Comparison of ENCODE assay signal across 23 cellular contexts in the genomic region with DNA sequence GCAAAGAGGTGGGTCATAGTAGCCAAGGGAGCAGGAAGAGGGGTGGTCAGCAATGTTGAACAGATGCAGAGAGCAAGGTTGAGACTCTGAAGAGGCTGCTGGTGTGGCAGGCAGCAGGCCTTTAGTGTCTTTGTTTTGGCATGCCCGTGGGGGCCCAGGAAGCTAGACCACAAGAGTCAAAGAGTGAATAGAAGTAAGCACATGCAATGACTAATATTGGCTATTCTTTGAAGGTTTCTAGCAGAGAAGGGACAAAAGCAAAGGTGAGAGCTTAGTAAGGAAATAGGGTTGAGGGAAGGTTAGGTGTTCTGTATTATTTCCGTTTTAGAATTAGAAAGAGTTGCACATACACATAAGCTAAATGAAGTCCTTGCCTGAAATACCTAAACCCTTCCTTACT. TPM values are rescaled to one million over a fixed set of nuclear protein-coding genes. Genes with fewer than 3 reads are reported as not detected.
DNase-seq lines count a peak whose midpoint lies in the region; ATAC-seq and TF ChIP-seq lines count a peak whose summit lies in the region.
"Had no signal": no experiment of that assay in that cellular context is flagged by ENCODE, and none has a peak within 500 bp of the region (broad histone marks: within the 10 kb centered on the region; RNA-seq: fewer than 3 reads in every experiment).

No MANE protein-coding gene starts in this region.

- no peaks in the 10 kb centered on the region for H3K9me3 Mint-ChIP-seq in activated CD8-positive, alpha-beta memory T cell treated with anti-CD3 and anti-CD28 coated beads, Interleukin-2, amount 10 ng/mL, durations not matched to agents 7 days and 5 days (ENCODE audit: low read depth)
- H3K9me3 Mint-ChIP-seq: CD4-positive, alpha-beta T cell; HFFc6 had no signal

- peaks cover 25% of the 10 kb centered on the region for H3K27me3 Mint-ChIP-seq in activated CD8-positive, alpha-beta memory T cell treated with anti-CD3 and anti-CD28 coated beads, Interleukin-2, amount 10 ng/mL, durations not matched to agents 7 days and 5 days

- peaks cover 8% of the 10 kb centered on the region for H3K4me1 Mint-ChIP-seq in activated CD8-positive, alpha-beta memory T cell treated with anti-CD3 and anti-CD28 coated beads, Interleukin-2, amount 10 ng/mL, durations not matched to agents 7 days and 5 days

- no peaks in the 10 kb centered on the region for H3K36me3 Mint-ChIP-seq in activated CD8-positive, alpha-beta memory T cell treated with anti-CD3 and anti-CD28 coated beads, Interleukin-2, amount 10 ng/mL, durations not matched to agents 7 days and 5 days

- peak; percentile 45 for DNase-seq in activated CD8-positive, alpha-beta memory T cell treated with anti-CD3 and anti-CD28 coated beads, Interleukin-2, amount 10 ng/mL, durations not matched to agents 7 days and 5 days
- no peak for DNase-seq in activated CD8-positive, alpha-beta memory T cell treated with anti-CD3 and anti-CD28 coated beads, Interleukin-2, amount 50 U/mL, for 48 hours
- peak; percentile 27 for DNase-seq in HT1080 (ENCODE audit: low read depth)
- peak in 1 of 2 donors; percentile 31 for DNase-seq in foreskin keratinocyte
- no peak for DNase-seq in cerebellar nuclear complex (lab: John Stamatoyannopoulos, UW)
- DNase-seq: CD4-positive, alpha-beta T cell; DMS153; GF-D8; H7; HFFc6; NCI-H1105; NCI-H2081; NCI-H446 treated with DMSO at 0.1 percent for 48 hours; NCI-H69; Right ventricle myocardium superior had no signal

- no peak overlapping the region for H3K4me3 Mint-ChIP-seq in activated CD8-positive, alpha-beta memory T cell treated with anti-CD3 and anti-CD28 coated beads, Interleukin-2, amount 10 ng/mL, durations not matched to agents 7 days and 5 days
- H3K4me3 Mint-ChIP-seq: CD4-positive, alpha-beta T cell; HFFc6 had no signal

- no peak overlapping the region for H3K27ac Mint-ChIP-seq in activated CD8-positive, alpha-beta memory T cell treated with anti-CD3 and anti-CD28 coated beads, Interleukin-2, amount 10 ng/mL, durations not matched to agents 7 days and 5 days
- H3K27ac Mint-ChIP-seq: CD4-positive, alpha-beta T cell; HFFc6 had no signal

- ATAC-seq in activated CD8-positive, alpha-beta memory T cell treated with anti-CD3 and anti-CD28 coated beads, Interleukin-2, amount 10 ng/mL, durations not matched to agents 7 days and 5 days = no peak
- ATAC-seq in GM21381 (IDR thresholded peaks at IDR 0.05; ENCODE audit: unreplicated experiment) = peak; percentile 61
- peak; percentile 45 for ATAC-seq in foreskin keratinocyte
- ATAC-seq in HG03045 (IDR thresholded peaks at IDR 0.05; ENCODE audit: unreplicated experiment) = no peak
- ATAC-seq in HG03175 (IDR thresholded peaks at IDR 0.05; ENCODE audit: unreplicated experiment) = no peak
- ATAC-seq: GM12878, K562 had no signal

- H3K27ac ChIP-seq in foreskin keratinocyte = no peak overlapping the region
- H3K27ac ChIP-seq: SK-N-MC had no signal

- no peak for TF ChIP-seq CTCF in foreskin keratinocyte (conservative IDR thresholded peaks at IDR 0.05)

- no peaks in the 10 kb centered on the region for H3K27me3 ChIP-seq in foreskin keratinocyte

- CTCF ChIA-PET in activated CD8-positive, alpha-beta memory T cell treated with anti-CD3 and anti-CD28 coated beads, Interleukin-2, amount 10 ng/mL, durations not matched to agents 7 days and 5 days (lab: Charles Lee) = no interaction called here

- no peaks in the 10 kb centered on the region for H3K4me1 ChIP-seq in foreskin keratinocyte

RNA-seq across cellular contexts. Expression of a gene that starts 18.8 kb away (rescaled TPM):
- not detected for total RNA-seq in activated CD8-positive, alpha-beta memory T cell treated with anti-CD3 and anti-CD28 coated beads, Interleukin-2, amount 10 ng/mL, durations not matched to agents 7 days and 5 days
- total RNA-seq in HT1080 (2014; rRNA removed; shearing (Covaris generic)) = not detected in 2 replicates
- not detected in 2 replicates for polyA plus RNA-seq in HT1080 (2015; cell fraction: cytosol; rRNA removed)
- polyA plus RNA-seq in HT1080 (2015; cell fraction: nucleus; rRNA removed) = 0.05 and 0.06 TPM in 2 replicates
- 0.03 and 0.04 TPM in 2 replicates for total RNA-seq in foreskin keratinocyte
- 0.01 TPM in 2 replicates for polyA plus RNA-seq in foreskin keratinocyte
- total RNA-seq: CD4-positive, alpha-beta T cell; GM12878; H7; HFFc6 had no signal
- polyA plus RNA-seq: BJ, GM12878 had no signal

RNA-seq across cellular contexts. Expression of a gene that starts 28.7 kb away (rescaled TPM):
- total RNA-seq in activated CD8-positive, alpha-beta memory T cell treated with anti-CD3 and anti-CD28 coated beads, Interleukin-2, amount 10 ng/mL, durations not matched to agents 7 days and 5 days = not detected
- total RNA-seq in HT1080 (2014; rRNA removed; shearing (Covaris generic)) = not detected in 2 replicates
- polyA plus RNA-seq in HT1080 (2015; cell fraction: cytosol; rRNA removed) = not detected in 2 replicates
- polyA plus RNA-seq in HT1080 (2015; cell fraction: nucleus; rRNA removed) = not detected in 2 replicates
- 6.4 and 6.5 TPM in 2 replicates for total RNA-seq in foreskin keratinocyte
- polyA plus RNA-seq in foreskin keratinocyte = 5.0 and 5.1 TPM in 2 replicates
- total RNA-seq: CD4-positive, alpha-beta T cell; GM12878; HFFc6; K562; OCI-LY7 had no signal
- polyA plus RNA-seq: BJ, GM12878, K562 had no signal

RNA-seq across cellular contexts. Expression of a gene that starts 40.3 kb away (rescaled TPM):
- not detected for total RNA-seq in activated CD8-positive, alpha-beta memory T cell treated with anti-CD3 and anti-CD28 coated beads, Interleukin-2, amount 10 ng/mL, durations not matched to agents 7 days and 5 days
- total RNA-seq in HT1080 (2014; rRNA removed; shearing (Covaris generic)) = not detected in 2 replicates
- not detected in 2 replicates for polyA plus RNA-seq in HT1080 (2015; cell fraction: cytosol; rRNA removed)
- polyA plus RNA-seq in HT1080 (2015; cell fraction: nucleus; rRNA removed) = not detected in 2 replicates
- total RNA-seq in foreskin keratinocyte = not detected in 2 replicates
- not detected in 2 replicates for polyA plus RNA-seq in foreskin keratinocyte
- total RNA-seq: CD4-positive, alpha-beta T cell; GM12878; H7; HFFc6; K562; OCI-LY7; Right ventricle myocardium superior had no signal
- polyA plus RNA-seq: BJ, GM12878, K562 had no signal

RNA-seq across cellular contexts. Expression of a gene that starts 53.7 kb away (rescaled TPM):
- under 1 TPM; 0.12 to 0.35 TPM for total RNA-seq in activated CD8-positive, alpha-beta memory T cell treated with anti-CD3 and anti-CD28 coated beads, Interleukin-2, amount 10 ng/mL, durations not matched to agents 7 days and 5 days
- total RNA-seq in HT1080 (2014; rRNA removed; shearing (Covaris generic)) = 0.90 and 2.7 TPM in 2 replicates
- 0.99 and 1.3 TPM in 2 replicates for polyA plus RNA-seq in HT1080 (2015; cell fraction: cytosol; rRNA removed)
- polyA plus RNA-seq in HT1080 (2015; cell fraction: nucleus; rRNA removed) = 47.5 and 78.4 TPM in 2 replicates
- total RNA-seq in foreskin keratinocyte = 2.6 and 3.8 TPM in 2 replicates
- 2.1 and 2.2 TPM in 2 replicates for polyA plus RNA-seq in foreskin keratinocyte
- total RNA-seq: GM12878, K562 had no signal
- polyA plus RNA-seq: GM12878, K562 had no signal

RNA-seq across cellular contexts. Expression of a gene that starts 53.8 kb away (rescaled TPM):
- not detected for total RNA-seq in activated CD8-positive, alpha-beta memory T cell treated with anti-CD3 and anti-CD28 coated beads, Interleukin-2, amount 10 ng/mL, durations not matched to agents 7 days and 5 days
- 0.03 TPM in 2 replicates for total RNA-seq in HT1080 (2014; rRNA removed; shearing (Covaris generic))
- 0.07 and 0.13 TPM in 2 replicates for polyA plus RNA-seq in HT1080 (2015; cell fraction: cytosol; rRNA removed)
- 0.10 TPM in 1 of 2 replicates, not detected in the other for polyA plus RNA-seq in HT1080 (2015; cell fraction: nucleus; rRNA removed)
- total RNA-seq in foreskin keratinocyte = 1.3 and 2.1 TPM in 2 replicates
- polyA plus RNA-seq in foreskin keratinocyte = 0.85 and 1.2 TPM in 2 replicates
- total RNA-seq: CD4-positive, alpha-beta T cell; GM12878; HFFc6; K562 had no signal
- polyA plus RNA-seq: BJ, GM12878, K562 had no signal

Comparison
In these comparisons a context has a peak if more than half of its experiments do, and no peak if none do; other contexts are left out.
1. DNase-seq: peak in activated CD8-positive, alpha-beta memory T cell treated with anti-CD3 and anti-CD28 coated beads, Interleukin-2, amount 10 ng/mL, durations not matched to agents 7 days and 5 days (single experiment) and HT1080 (single experiment); none in activated CD8-positive, alpha-beta memory T cell treated with anti-CD3 and anti-CD28 coated beads, Interleukin-2, amount 50 U/mL, for 48 hours (single experiment) and cerebellar nuclear complex (0 of 2).
2. ATAC-seq: peak in GM21381 (single experiment) and foreskin keratinocyte (single experiment); none in activated CD8-positive, alpha-beta memory T cell treated with anti-CD3 and anti-CD28 coated beads, Interleukin-2, amount 10 ng/mL, durations not matched to agents 7 days and 5 days (single experiment), HG03045 (single experiment) and HG03175 (single experiment).